8 cellular contexts compared by ENCODE assay signal in the genomic region with DNA sequence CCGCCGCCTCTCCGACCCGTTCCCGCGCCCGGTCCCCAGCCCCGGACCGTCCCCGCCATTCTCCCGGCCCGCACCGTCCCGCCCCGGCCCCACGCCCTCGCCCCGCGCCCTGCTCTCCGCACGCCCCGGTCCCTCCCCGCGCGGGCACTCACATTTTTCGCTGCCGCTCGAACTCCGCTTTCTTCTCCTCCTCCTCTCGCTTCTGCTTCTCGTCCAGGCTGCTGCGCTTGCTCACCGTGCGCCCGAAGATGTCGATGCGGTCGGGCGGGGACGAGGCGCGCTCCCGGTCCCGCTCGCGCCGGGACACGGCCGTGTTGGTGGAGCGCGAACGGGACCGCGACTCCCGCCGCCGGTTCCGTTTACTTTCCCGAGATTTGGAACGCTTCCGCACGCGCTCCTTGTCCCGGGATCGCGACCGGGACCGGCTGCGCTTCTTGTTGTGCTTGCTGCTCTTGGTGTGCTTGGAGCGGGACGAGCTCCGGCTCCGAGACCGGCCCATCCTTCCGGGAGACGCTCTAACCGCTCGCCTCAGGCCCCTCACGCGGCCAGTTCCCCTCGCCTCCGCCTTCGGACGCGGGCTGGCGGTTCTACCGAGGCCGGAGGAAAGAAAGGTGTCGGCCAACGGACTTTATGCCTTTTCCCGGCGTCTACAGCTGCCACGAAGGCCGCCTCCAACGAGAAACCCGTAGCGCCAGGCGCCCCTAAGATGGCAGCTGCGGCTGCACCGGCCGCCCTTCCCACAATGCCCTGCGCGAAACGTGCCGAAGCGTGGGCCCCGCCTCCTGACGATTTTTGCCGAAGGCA. TPM values are rescaled to one million over a fixed set of nuclear protein-coding genes. Genes with fewer than 3 reads are reported as not detected.
DNase-seq lines count a peak whose midpoint lies in the region; ATAC-seq and TF ChIP-seq lines count a peak whose summit lies in the region.

TSS of gene ARGLU1 (minus strand) at position 717 of the 804 bp plus-strand sequence. CDS start at position 499, 218 bp downstream.

- H4K20me1 ChIP-seq in PC-3 (ENCODE audit: low read length): peaks cover 42% of the 10 kb centered on the region

- no peaks in the 10 kb centered on the region for H3K27me3 ChIP-seq in PC-3 (ENCODE audit: low read length)

- TF ChIP-seq CTCF in Calu3 (IDR thresholded peaks at IDR 0.05; ENCODE audit: unreplicated experiment) (no peak), PC-3 (conservative IDR thresholded peaks at IDR 0.05; ENCODE audit: low read depth, low read length) (no peak)

- H3K4me1 Mint-ChIP-seq in Calu3 (ENCODE audit: low read depth, unreplicated experiment): peaks cover 13% of the 10 kb centered on the region
- H3K4me1 Mint-ChIP-seq in activated T-cell treated with anti-CD3 and anti-CD28 coated beads, Interleukin-2, amount 50 U/mL, for 4 hours (ENCODE audit: low read depth): peaks cover 52% of the 10 kb centered on the region
- peaks cover 55% of the 10 kb centered on the region for H3K4me1 Mint-ChIP-seq in stimulated activated effector memory CD8-positive, alpha-beta T cell treated with anti-CD3 and anti-CD28 coated beads, Interleukin-12 subunit alpha, Interleukin-12 subunit beta, amount 100 ng/mL, for 72 hours

- no peaks in the 10 kb centered on the region for H3K9me3 ChIP-seq in PC-3 (ENCODE audit: low read length)

- BruUV-seq in Calu3 (replicated peaks; lab: Mats Ljungman, UMichigan) (no TSS peak), PC-3 (replicated peaks; lab: Mats Ljungman, UMichigan) (TSS peak; percentile 50)

- H3K27ac ChIP-seq in PC-3 (ENCODE audit: low read length): peak within 1 kb of the TSS; percentile 50

- intact Hi-C loops in Calu3 (cut with micrococcal nuclease; ENCODE audit: unreplicated experiment) (no loop called here), PC-3 (cut with micrococcal nuclease) (loop anchor here (2.0 kb wide), 1 partner anchor 53 kb away; no protein-coding TSS in a partner anchor)

- no peaks in the 10 kb centered on the region for H3K9me3 Mint-ChIP-seq in Calu3 (ENCODE audit: low read depth, unreplicated experiment)
- no peaks in the 10 kb centered on the region for H3K9me3 Mint-ChIP-seq in activated T-cell treated with anti-CD3 and anti-CD28 coated beads, Interleukin-2, amount 50 U/mL, for 4 hours
- H3K9me3 Mint-ChIP-seq in stimulated activated effector memory CD8-positive, alpha-beta T cell treated with anti-CD3 and anti-CD28 coated beads, Interleukin-12 subunit alpha, Interleukin-12 subunit beta, amount 100 ng/mL, for 72 hours: no peaks in the 10 kb centered on the region

- peaks cover 20% of the 10 kb centered on the region for H3K4me1 ChIP-seq in PC-3 (ENCODE audit: insufficient read depth, low read length)

- H3K79me2 ChIP-seq in PC-3 (ENCODE audit: low read length): peaks cover 52% of the 10 kb centered on the region

- H3K27ac Mint-ChIP-seq in Calu3 (ENCODE audit: unreplicated experiment): peak within 1 kb of the TSS; percentile 77
- peak within 1 kb of the TSS; percentile 99 for H3K27ac Mint-ChIP-seq in stimulated activated effector memory CD8-positive, alpha-beta T cell treated with anti-CD3 and anti-CD28 coated beads, Interleukin-12 subunit alpha, Interleukin-12 subunit beta, amount 100 ng/mL, for 72 hours

- H3K4me2 ChIP-seq in PC-3 (ENCODE audit: low read length): peak within 1 kb of the TSS; percentile 95

- H3K27me3 Mint-ChIP-seq in Calu3 (ENCODE audit: unreplicated experiment): no peaks in the 10 kb centered on the region
- no peaks in the 10 kb centered on the region for H3K27me3 Mint-ChIP-seq in activated T-cell treated with anti-CD3 and anti-CD28 coated beads, Interleukin-2, amount 50 U/mL, for 4 hours (ENCODE audit: low read depth)

- H3K4me3 Mint-ChIP-seq in Calu3 (ENCODE audit: low read depth, unreplicated experiment): peak within 1 kb of the TSS; percentile 91
- peak within 1 kb of the TSS; percentile 96 for H3K4me3 Mint-ChIP-seq in activated T-cell treated with anti-CD3 and anti-CD28 coated beads, Interleukin-2, amount 50 U/mL, for 4 hours
- peak within 1 kb of the TSS; percentile 97 for H3K4me3 Mint-ChIP-seq in stimulated activated effector memory CD8-positive, alpha-beta T cell treated with anti-CD3 and anti-CD28 coated beads, Interleukin-12 subunit alpha, Interleukin-12 subunit beta, amount 100 ng/mL, for 72 hours

- CTCF ChIA-PET in Calu3 (lab: Charles Lee): no interaction called here
- CTCF ChIA-PET in PC-3 (lab: Charles Lee): no interaction called here

- H3K4me3 ChIP-seq in PC-3 (ENCODE audit: low read length): peak within 1 kb of the TSS; percentile 80

- H3F3A ChIP-seq in PC-3 (ENCODE audit: low read length, unreplicated experiment): no peaks in the 10 kb centered on the region

- H3K9me2 ChIP-seq in PC-3 (replicated peaks; ENCODE audit: low read length): no peaks in the 10 kb centered on the region

- peak within 1 kb of the TSS; percentile 98 for H3K9ac ChIP-seq in PC-3 (ENCODE audit: low read length)

- H3K36me3 ChIP-seq in PC-3 (ENCODE audit: low read depth, low read length): no peaks in the 10 kb centered on the region

- peaks cover 21% of the 10 kb centered on the region for H3K36me3 Mint-ChIP-seq in Calu3 (ENCODE audit: insufficient read depth, unreplicated experiment)
- H3K36me3 Mint-ChIP-seq in activated T-cell treated with anti-CD3 and anti-CD28 coated beads, Interleukin-2, amount 50 U/mL, for 4 hours (ENCODE audit: insufficient read depth): no peaks in the 10 kb centered on the region
- H3K36me3 Mint-ChIP-seq in stimulated activated effector memory CD8-positive, alpha-beta T cell treated with anti-CD3 and anti-CD28 coated beads, Interleukin-12 subunit alpha, Interleukin-12 subunit beta, amount 100 ng/mL, for 72 hours: peaks cover 34% of the 10 kb centered on the region

- POLR2A ChIA-PET in PC-3 (lab: Charles Lee; ENCODE audit: unreplicated experiment): no interaction called here

- DNase-seq in Calu3 (peak; percentile 80), HT1080 (ENCODE audit: low read depth) (peak; percentile 90), PC-3 (peak; percentile 89), myocyte (ENCODE audit: low read depth) (peak; percentile 94)
- DNase-seq in activated T-cell treated with anti-CD3 and anti-CD28 coated beads, Interleukin-2, amount 50 U/mL, for 4 hours: peak; percentile 96
- peak; percentile 95 to 98 for DNase-seq in stimulated activated effector memory CD8-positive, alpha-beta T cell treated with anti-CD3 and anti-CD28 coated beads, Interleukin-12 subunit alpha, Interleukin-12 subunit beta, amount 100 ng/mL, for 72 hours (ENCODE audit: low spot score in 2 of 2)

- peak; percentile 55 for ATAC-seq in GM21367 (IDR thresholded peaks at IDR 0.05; ENCODE audit: unreplicated experiment)
- peak; percentile 71 for ATAC-seq in PC-3
- peak; percentile 82 to 85 for ATAC-seq in activated T-cell treated with anti-CD3 and anti-CD28 coated beads, Interleukin-2, amount 50 U/mL, for 4 hours
- peak; percentile 89 for ATAC-seq in esophagus mucosa
- ATAC-seq in stimulated activated effector memory CD8-positive, alpha-beta T cell treated with anti-CD3 and anti-CD28 coated beads, Interleukin-12 subunit alpha, Interleukin-12 subunit beta, amount 100 ng/mL, for 72 hours: peak; percentile 80

- H2AFZ ChIP-seq in PC-3 (ENCODE audit: low read length): peak within 1 kb of the TSS; percentile 96

RNA-seq across cellular contexts. Expression of gene ARGLU1, which starts in this region (rescaled TPM):
- total RNA-seq in Calu3 (2022) (28.8 and 34.0 TPM in 2 replicates), PC-3 (2014; rRNA removed) (31.8 and 44.3 TPM in 2 replicates), esophagus mucosa (27.7 TPM), myocyte (59.6 and 66.2 TPM in 2 replicates)
- total RNA-seq in HT1080 (2014; rRNA removed; shearing (Covaris generic)): 34.1 and 35.7 TPM in 2 replicates
- 27.0 and 37.5 TPM in 2 replicates for polyA plus RNA-seq in HT1080 (2015; cell fraction: cytosol; rRNA removed)
- 532 and 560 TPM in 2 replicates for polyA plus RNA-seq in HT1080 (2015; cell fraction: nucleus; rRNA removed)
- total RNA-seq in activated T-cell treated with anti-CD3 and anti-CD28 coated beads, Interleukin-2, amount 50 U/mL, for 4 hours: 10 to 100 TPM; 71.9 to 78.9 (median 73.2) TPM
- polyA plus RNA-seq in myocyte (2012): 44.5 TPM

Comparison
In these comparisons a context has a peak if more than half of its experiments do, and no peak if none do; other contexts are left out.
1. Peak in every context shown above with its lines: DNase-seq, ATAC-seq, H3K4me3 ChIP-seq and H3K27ac ChIP-seq.